In genomic region chr2:63614448-63614968, GRCh38 we compare ENCODE assay signal across 12 cellular contexts. TPM values are rescaled to one million over a fixed set of nuclear protein-coding genes. Genes with fewer than 3 reads are reported as not detected.
DNase-seq lines count a peak whose midpoint lies in the region; ATAC-seq and TF ChIP-seq lines count a peak whose summit lies in the region.
"Had no signal": no experiment of that assay in that cellular context is flagged by ENCODE, and none has a peak within 500 bp of the region (broad histone marks: within the 10 kb centered on the region; RNA-seq: fewer than 3 reads in every experiment).

No MANE protein-coding gene starts in this region.

- no peak overlapping the region for H3K4me3 ChIP-seq in SK-N-SH (ENCODE audit: low read depth in 2 of 2, low read length in 1 of 2)

- no peak overlapping the region for H3K4me2 ChIP-seq in SK-N-SH

- H3K27me3 ChIP-seq in SK-N-SH (ENCODE audit: insufficient read depth): no peaks in the 10 kb centered on the region

- no peak for TF ChIP-seq RAD21 in SK-N-SH (IDR thresholded peaks at IDR 0.05; ENCODE audit: low read length)

- TF ChIP-seq EP300 in SK-N-SH (IDR thresholded peaks at IDR 0.05; ENCODE audit: borderline replicate concordance in 1 of 2, low read depth in 1 of 2, low read length in 1 of 2): no peak

- no peaks in the 10 kb centered on the region for H3F3A ChIP-seq in SK-N-SH (replicated peaks; ENCODE audit: insufficient read depth)

- CTCF ChIA-PET in SK-N-SH (lab: Yijun Ruan, JAX): no interaction called here

- H3K79me2 ChIP-seq in SK-N-SH (ENCODE audit: insufficient read depth): no peaks in the 10 kb centered on the region

- H3K4me1 ChIP-seq in SK-N-SH (ENCODE audit: control insufficient read depth in 1 of 2, insufficient read depth in 2 of 2, low read depth in 1 of 2, low read length in 1 of 2): peaks cover 4 to 6% of the 10 kb centered on the region in 2 experiments; a peak in 2 of 4 replicates

- peak overlapping the region; percentile 68 for H2AFZ ChIP-seq in SK-N-SH (ENCODE audit: low read depth)

- H3K36me3 ChIP-seq in SK-N-SH (replicated peaks in 1 of 2; ENCODE audit: control insufficient read depth in 1 of 2, insufficient read depth in 2 of 2, low read length in 1 of 2): no peaks in the 10 kb centered on the region

- no peak overlapping the region for H3K9ac ChIP-seq in SK-N-SH

- H3K27ac ChIP-seq in SK-N-SH (ENCODE audit: low read depth in 2 of 2, low read length in 1 of 2): no peak overlapping the region; a peak in 1 of 4 replicates

- no peak for TF ChIP-seq CTCF in SK-N-SH (IDR thresholded peaks at IDR 0.05)

- peak; percentile 11 for DNase-seq in H4 (ENCODE audit: low spot score)
- DNase-seq in SK-N-SH: no peak
- peak; percentile 86 for DNase-seq in glomerular visceral epithelial cell (ENCODE audit: extremely low spot score)
- peak; percentile 82 for DNase-seq in renal cortical epithelial cell (ENCODE audit: low read depth)
- DNase-seq in COR-L47 (lab: John Stamatoyannopoulos, UW): no peak
- no peak for DNase-seq in T1000 (lab: John Stamatoyannopoulos, UW)
- no peak for DNase-seq in anterior cingulate cortex (lab: John Stamatoyannopoulos, UW)
- DNase-seq: activated T-cell treated with anti-CD3 and anti-CD28 coated beads, Interleukin-2, amount 50 U/mL, for 1 hour; GDM1; MM.1S; stimulated activated naive CD8-positive, alpha-beta T cell treated with anti-CD3 and anti-CD28 coated beads, Interleukin-15, Interleukin-2, amounts not matched to agents 100 U/mL and 50 U/mL, for 24 hours had no signal

- H3K9me2 ChIP-seq in SK-N-SH: no peaks in the 10 kb centered on the region

- no peaks in the 10 kb centered on the region for H3K9me3 ChIP-seq in SK-N-SH

- 90% methylated on average over 2 of the region's 2 CpGs for WGBS in SK-N-SH (ENCODE audit: low lambda C conversion rate)

- no peaks in the 10 kb centered on the region for H4K20me1 ChIP-seq in SK-N-SH (ENCODE audit: insufficient read depth)

- POLR2A ChIA-PET in SK-N-SH (lab: Yijun Ruan, JAX): no interaction called here

- no peak for ATAC-seq in HG03521 (IDR thresholded peaks at IDR 0.05; ENCODE audit: unreplicated experiment)
- ATAC-seq: stimulated activated naive CD8-positive, alpha-beta T cell treated with anti-CD3 and anti-CD28 coated beads, Interleukin-15, Interleukin-2, amounts not matched to agents 100 U/mL and 50 U/mL, for 24 hours had no signal

TF ChIP-seq in SK-N-SH, 30 proteins besides CTCF, POLR2A, EP300 and RAD21:
- TF ChIP-seq SMC3 (IDR thresholded peaks at IDR 0.05; ENCODE audit: low read depth, low read length) (no peak), NFIC (IDR thresholded peaks at IDR 0.05; ENCODE audit: borderline replicate concordance) (no peak), GABPA (IDR thresholded peaks at IDR 0.05; ENCODE audit: low read depth) (no peak), TEAD4 (IDR thresholded peaks at IDR 0.05; ENCODE audit: borderline replicate concordance, insufficient read depth) (peak; percentile 48; the same call in 1 of the 2 replicates), FOXM1 (IDR thresholded peaks at IDR 0.05; ENCODE audit: low read depth) (no peak), PBX3 (IDR thresholded peaks at IDR 0.05) (no peak), SIN3A (IDR thresholded peaks at IDR 0.05; ENCODE audit: borderline replicate concordance, low read depth, low read length) (no peak), IRF3 (IDR thresholded peaks at IDR 0.05; ENCODE audit: low read depth, low read length) (no peak)

RNA-seq across cellular contexts. Expression of gene MDH1, which starts 25.7 kb away (rescaled TPM):
- total RNA-seq in H4 (2014; rRNA removed; shearing (Covaris generic)): 309 and 407 TPM in 2 replicates
- polyA plus RNA-seq in SK-N-SH (2012; rRNA removed): 201 and 267 TPM in 2 replicates
- 279 and 297 TPM in 2 replicates for polyA plus RNA-seq in SK-N-SH (2012; cell fraction: cytosol; rRNA removed)
- 129 and 170 TPM in 2 replicates for polyA plus RNA-seq in SK-N-SH (2012; cell fraction: nucleus; rRNA removed)
- total RNA-seq in renal cortical epithelial cell: 222 and 254 TPM in 2 replicates

RNA-seq across cellular contexts. Expression of gene WDPCP, which starts 26.2 kb away (rescaled TPM):
- total RNA-seq in H4 (2014; rRNA removed; shearing (Covaris generic)): 3.7 and 4.6 TPM in 2 replicates
- polyA plus RNA-seq in SK-N-SH (2012; rRNA removed): 3.1 and 5.5 TPM in 2 replicates
- 3.4 and 3.9 TPM in 2 replicates for polyA plus RNA-seq in SK-N-SH (2012; cell fraction: cytosol; rRNA removed)
- 6.9 and 8.3 TPM in 2 replicates for polyA plus RNA-seq in SK-N-SH (2012; cell fraction: nucleus; rRNA removed)
- total RNA-seq in renal cortical epithelial cell: 5.2 and 12.4 TPM in 2 replicates

Comparison
In these comparisons a context has a peak if more than half of its experiments do, and no peak if none do; other contexts are left out.
1. DNase-seq: peak in H4 (single experiment), glomerular visceral epithelial cell (single experiment) and renal cortical epithelial cell (single experiment); none in SK-N-SH (single experiment), COR-L47 (single experiment), T1000 (single experiment) and anterior cingulate cortex (0 of 58).